9 cellular contexts compared by ENCODE assay signal in the genomic region with DNA sequence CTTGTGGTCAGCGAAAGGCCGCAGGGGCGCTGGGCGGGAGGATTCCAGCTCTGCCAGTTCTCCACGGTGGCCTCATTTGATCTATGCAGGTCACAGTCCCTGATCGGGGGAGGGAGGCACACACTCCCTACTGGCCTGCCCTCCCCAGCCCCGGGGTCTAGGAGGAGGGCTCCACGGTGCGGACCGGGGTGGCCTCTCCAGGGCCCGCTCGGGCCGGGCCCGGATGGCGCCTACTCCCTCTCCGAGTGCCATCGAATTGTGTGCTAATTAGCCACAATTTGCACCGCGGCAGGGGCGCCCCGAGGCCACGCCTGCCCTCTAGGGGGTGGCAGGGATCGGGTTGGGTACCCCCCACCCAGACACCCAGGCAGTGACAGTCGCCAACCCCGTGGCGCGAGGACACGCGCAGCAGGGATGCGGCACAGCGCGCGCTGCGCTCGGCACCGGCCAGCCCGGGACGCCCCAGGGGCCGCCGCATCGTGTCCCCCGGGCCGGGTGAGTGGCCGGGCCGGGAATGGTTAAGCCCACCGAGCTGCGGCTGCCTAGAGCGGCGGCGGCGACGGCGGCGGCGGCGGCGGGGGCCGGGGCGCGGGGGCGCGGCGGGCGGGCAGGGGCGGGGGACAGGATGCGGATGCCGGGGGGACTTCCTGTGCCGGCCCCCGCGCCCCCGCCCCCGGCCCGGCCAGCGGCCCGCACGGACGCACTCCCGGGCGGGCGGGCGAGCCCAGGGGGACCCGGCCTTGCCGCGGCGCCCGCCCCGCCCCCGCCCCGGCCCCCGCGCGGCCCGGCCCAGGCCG. TPM values are rescaled to one million over a fixed set of nuclear protein-coding genes. Genes with fewer than 3 reads are reported as not detected.
DNase-seq lines count a peak whose midpoint lies in the region; ATAC-seq and TF ChIP-seq lines count a peak whose summit lies in the region.
"Had no signal": no experiment of that assay in that cellular context is flagged by ENCODE, and none has a peak within 500 bp of the region (broad histone marks: within the 10 kb centered on the region; RNA-seq: fewer than 3 reads in every experiment).

A gene (plus strand): TSS at position 670 of the 797 bp plus-strand sequence. CDS start 565 bp downstream, outside the sequence.

- peaks cover 10% of the 10 kb centered on the region in 2 donors for H3K27me3 Mint-ChIP-seq in CD4-positive, alpha-beta memory T cell

- peak within 1 kb of the TSS; percentile 54 for H3K4me2 ChIP-seq in OCI-LY3 (ENCODE audit: low read length)

- no peaks in the 10 kb centered on the region for H3K36me3 Mint-ChIP-seq in CD4-positive, alpha-beta memory T cell

- H3K79me2 ChIP-seq in OCI-LY3 (ENCODE audit: low read length): no peaks in the 10 kb centered on the region

- H3K4me3 ChIP-seq in CD4-positive, alpha-beta memory T cell (ENCODE audit: low read length in 2 of 2): peak within 1 kb of the TSS in 1 of 2 donors; percentile 50
- H3K4me3 ChIP-seq in OCI-LY3 (ENCODE audit: low read length): peak within 1 kb of the TSS; percentile 56
- peak within 1 kb of the TSS; percentile 20 for H3K4me3 ChIP-seq in mononuclear cell (ENCODE audit: low read length)
- H3K4me3 ChIP-seq in urinary bladder (ENCODE audit: low read depth, low read length): peak within 1 kb of the TSS; percentile 84

- H3K4me1 ChIP-seq in CD4-positive, alpha-beta memory T cell (ENCODE audit: insufficient read depth, low read length): peaks cover 16% of the 10 kb centered on the region
- H3K4me1 ChIP-seq in OCI-LY3 (ENCODE audit: low read length): peaks cover 9% of the 10 kb centered on the region
- peaks cover 6% of the 10 kb centered on the region for H3K4me1 ChIP-seq in mononuclear cell (ENCODE audit: insufficient read depth, low read length)
- H3K4me1 ChIP-seq in urinary bladder (ENCODE audit: insufficient read depth): peaks cover 3% of the 10 kb centered on the region

- ATAC-seq in GM21723 (IDR thresholded peaks at IDR 0.05; ENCODE audit: unreplicated experiment) (no peak), HG03354 (IDR thresholded peaks at IDR 0.05; ENCODE audit: poor library complexity, severe bottlenecking, unreplicated experiment) (no peak)

- no peak within 1 kb of the TSS for H3K27ac ChIP-seq in CD4-positive, alpha-beta memory T cell (ENCODE audit: low read depth, low read length)
- H3K27ac ChIP-seq in OCI-LY3 (ENCODE audit: low read length) (no peak within 1 kb of the TSS), urinary bladder (ENCODE audit: low read depth) (no peak within 1 kb of the TSS)
- H3K27ac ChIP-seq: epithelial cell of prostate had no signal

- DNase-seq in CD4-positive, alpha-beta memory T cell: peak in 1 of 5 donors; percentile 20
- DNase-seq in ecto neural progenitor cell (ENCODE audit: low spot score) (peak; percentile 74), NCI-H2029 treated with DMSO at 0.1 percent for 48 hours (lab: John Stamatoyannopoulos, UW) (no peak)

- H3K4me3 Mint-ChIP-seq in CD4-positive, alpha-beta memory T cell: peak within 1 kb of the TSS; percentile 79 to 85 (median 81)

- H3K27me3 ChIP-seq in CD4-positive, alpha-beta memory T cell (ENCODE audit: insufficient read depth, low read length): peaks cover 5% of the 10 kb centered on the region
- H3K27me3 ChIP-seq in OCI-LY3 (ENCODE audit: low read depth, low read length) (no peaks in the 10 kb centered on the region), mononuclear cell (ENCODE audit: insufficient read depth, low read length) (peaks cover 15% of the 10 kb centered on the region)

- intact Hi-C loops in CD4-positive, alpha-beta memory T cell (cut with micrococcal nuclease): no loop called here

- H3K4me1 Mint-ChIP-seq in CD4-positive, alpha-beta memory T cell: peaks cover 12 to 32% (median 21%) of the 10 kb centered on the region in 4 donors

- CTCF ChIA-PET in CD4-positive, alpha-beta memory T cell (lab: Charles Lee; ENCODE audit: partially characterized antibody): no interaction called here

- H2AFZ ChIP-seq in OCI-LY3 (ENCODE audit: low read depth, low read length): no peak within 1 kb of the TSS

- POLR2A ChIA-PET in CD4-positive, alpha-beta memory T cell (lab: Charles Lee; ENCODE audit: partially characterized antibody): no interaction called here

- H3K27ac Mint-ChIP-seq in CD4-positive, alpha-beta memory T cell: peak within 1 kb of the TSS in 2 of 7 donors; percentile 42 to 68

- H3K9ac ChIP-seq in OCI-LY3 (ENCODE audit: low read length): no peak within 1 kb of the TSS

- H4K20me1 ChIP-seq in OCI-LY3 (ENCODE audit: insufficient read depth, low read length): no peaks in the 10 kb centered on the region

- H3K9me3 ChIP-seq in CD4-positive, alpha-beta memory T cell (ENCODE audit: control insufficient read depth in 1 of 2, low read length in 2 of 2): no peaks in the 10 kb centered on the region
- H3K9me3 ChIP-seq in OCI-LY3 (ENCODE audit: insufficient read depth, low read length) (no peaks in the 10 kb centered on the region), mononuclear cell (ENCODE audit: low read depth, low read length) (no peaks in the 10 kb centered on the region)

- peaks cover 0 to 3% (median 0%) of the 10 kb centered on the region in 8 donors for H3K9me3 Mint-ChIP-seq in CD4-positive, alpha-beta memory T cell

- TF ChIP-seq CTCF in OCI-LY3 (IDR thresholded peaks at IDR 0.05; ENCODE audit: low read depth, low read length): no peak

- 4% methylated on average over 94 of the region's 94 CpGs for WGBS in urinary bladder

- H3K36me3 ChIP-seq in CD4-positive, alpha-beta memory T cell (ENCODE audit: insufficient read depth, low read length): no peaks in the 10 kb centered on the region
- H3K36me3 ChIP-seq in OCI-LY3 (replicated peaks; ENCODE audit: low read depth, low read length): no peaks in the 10 kb centered on the region
- no peaks in the 10 kb centered on the region for H3K36me3 ChIP-seq in urinary bladder (ENCODE audit: insufficient read depth)

RNA-seq across cellular contexts. Expression of the gene that starts here (rescaled TPM):
- total RNA-seq in CD4-positive, alpha-beta memory T cell: 1 to 10 TPM; 2.0 to 2.2 TPM
- 1 to 10 TPM in 1 of 2 donors, under 1 TPM in 1; 0.34 to 1.9 TPM for polyA plus RNA-seq in CD4-positive, alpha-beta memory T cell
- total RNA-seq in mononuclear cell (3.8 TPM), urinary bladder (6.6 TPM)
- polyA plus RNA-seq in urinary bladder: 13.2 TPM
